Comparison of ENCODE assay signal across 1 cellular context in genomic region chr4:7335363-7336066, GRCh38.
TF ChIP-seq lines count a peak whose summit lies in the region.

No MANE protein-coding gene starts in this region.

TF ChIP-seq in HepG2, 621 proteins besides CTCF, POLR2A, EP300 and RAD21 (continued from another document):
- no peak for TF ChIP-seq ZNF329 (CRISPR knock-in tag; IDR thresholded peaks at IDR 0.05; ENCODE audit: low read depth)
- TF ChIP-seq NR2F6 (IDR thresholded peaks at IDR 0.05) = no peak
- peak; percentile 35; the same call in 1 of the 2 replicates for TF ChIP-seq NR2F6 (CRISPR knock-in tag; IDR thresholded peaks at IDR 0.05)
- peak; percentile 75 for TF ChIP-seq STAG1 (CRISPR knock-in tag; IDR thresholded peaks at IDR 0.05)
- peak; percentile 32; the same call in 1 of the 2 replicates for TF ChIP-seq ZFX (CRISPR knock-in tag; IDR thresholded peaks at IDR 0.05; ENCODE audit: low read depth)
- TF ChIP-seq ZSCAN25 (CRISPR knock-in tag; IDR thresholded peaks at IDR 0.05) = no peak
